In the genomic region with DNA sequence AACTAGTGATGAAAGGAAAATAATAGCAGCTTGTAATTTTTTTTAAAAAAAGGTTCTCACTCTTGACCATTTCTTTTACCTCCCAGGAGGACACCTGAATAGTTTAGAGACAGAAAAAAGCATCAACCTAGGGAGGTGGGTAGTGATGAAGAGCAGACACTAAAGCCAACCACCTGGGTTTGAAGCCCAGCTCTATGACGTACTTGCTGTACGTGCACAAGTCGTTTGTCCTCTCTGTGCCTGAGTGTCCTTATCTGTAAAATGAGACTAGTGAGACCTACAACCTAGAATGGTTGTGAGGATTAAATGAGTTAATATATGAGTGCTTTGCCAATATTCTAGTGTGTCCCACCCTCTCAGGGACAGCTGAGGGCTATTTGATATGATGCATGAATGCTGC, we compare ENCODE assay signal across 23 cellular contexts.
"Had no signal": no experiment of that assay in that cellular context is flagged by ENCODE, and none has a peak within 500 bp of the region (broad histone marks: within the 10 kb centered on the region; RNA-seq: fewer than 3 reads in every experiment).

No MANE protein-coding gene starts in this region.

- H3K9ac ChIP-seq: SK-N-SH had no signal

- DNase-seq: IMR-90; Kasumi-1; KG1; NCI-H1092; NCI-H1105 treated with DMSO at 0.1 percent for 48 hours; NCI-H1417 treated with DMSO at 0.1 percent for 48 hours; NCI-H187; NCI-H2029; NCI-H2081 treated with DMSO at 0.1 percent for 48 hours; NCI-H2171; NCI-H226; NCI-H446; NCI-H510A; NCI-H524 treated with DMSO at 0.1 percent for 48 hours; NCI-H69; NCI-H774; NK-92 treated with Interleukin-12 subunit alpha and Interleukin-12 subunit beta, amount 100 ng/mL, for 24 hours; PC-3; SHP77; SK-N-SH; T-helper 1 cell had no signal

- H3K4me2 ChIP-seq: SK-N-SH had no signal

- H3K9me2 ChIP-seq: SK-N-SH had no signal

- ATAC-seq: Panc1, PC-3 had no signal

- H3K9me3 ChIP-seq: SK-N-SH had no signal

- H3K27ac ChIP-seq: RWPE1 had no signal
